Comparison of ENCODE assay signal across 9 cellular contexts in the genomic region with DNA sequence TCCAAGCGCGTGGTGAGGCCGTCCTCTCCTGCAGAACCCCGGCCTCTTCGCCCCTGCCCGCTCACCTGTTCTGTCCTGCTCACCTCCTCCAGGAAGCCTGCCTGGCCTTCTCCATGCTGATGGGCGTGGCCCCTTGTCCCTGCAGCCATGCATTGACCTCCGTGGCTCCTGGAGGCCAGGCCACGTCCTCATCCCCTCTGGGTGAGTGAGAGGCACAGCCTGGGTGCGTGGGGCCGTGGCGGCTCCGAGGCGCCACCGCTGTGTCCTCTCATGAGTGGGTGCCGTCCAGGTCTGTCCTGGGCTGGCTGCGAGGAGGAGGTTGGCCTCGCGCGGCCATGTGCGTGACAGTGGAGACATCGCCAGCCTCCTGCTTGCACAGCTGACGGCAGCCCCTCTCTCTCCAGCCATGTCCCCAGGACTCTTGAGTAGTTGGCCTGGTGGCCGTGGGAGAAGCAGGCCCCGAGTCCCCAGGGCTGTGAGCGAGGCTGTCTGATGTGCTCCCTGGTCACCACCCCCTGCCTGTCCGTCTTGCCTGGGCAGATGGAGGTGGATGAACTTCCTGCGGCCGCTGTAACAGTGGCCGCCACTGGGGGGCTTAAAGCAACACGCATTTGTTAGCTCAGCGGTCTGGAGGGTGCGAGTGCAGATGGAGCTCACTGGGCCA. TPM values are rescaled to one million over a fixed set of nuclear protein-coding genes. Genes with fewer than 3 reads are reported as not detected.
A peak's percentile ranks its signal among the peaks of the same experiment; 100 is the strongest.
DNase-seq lines count a peak whose midpoint lies in the region; ATAC-seq, FAIRE-seq and TF ChIP-seq lines count a peak whose summit lies in the region.
"Had no signal": no experiment of that assay in that cellular context is flagged by ENCODE, and none has a peak within 500 bp of the region (broad histone marks: within the 10 kb centered on the region; RNA-seq: fewer than 3 reads in every experiment).

No MANE protein-coding gene starts in this region.

- peaks cover 9% of the 10 kb centered on the region for H3K27me3 Mint-ChIP-seq in nephron progenitor cell (ENCODE audit: low read depth, poor library complexity)
- H3K27me3 Mint-ChIP-seq in activated naive CD4-positive, alpha-beta T cell treated with anti-CD3 and anti-CD28 coated beads, Interleukin-2, amount 10 ng/mL, durations not matched to agents 7 days and 5 days, result peaks cover 3% of the 10 kb centered on the region
- H3K27me3 Mint-ChIP-seq: stimulated activated naive CD8-positive, alpha-beta T cell treated with anti-CD3 and anti-CD28 coated beads, Interleukin-15, Interleukin-2, amounts not matched to agents 100 ng/mL and 50 ng/mL, for 24 hours had no signal

- no peak overlapping the region for H3K27ac Mint-ChIP-seq in nephron progenitor cell
- no peak overlapping the region for H3K27ac Mint-ChIP-seq in activated naive CD4-positive, alpha-beta T cell treated with anti-CD3 and anti-CD28 coated beads, Interleukin-2, amount 10 ng/mL, durations not matched to agents 7 days and 5 days
- H3K27ac Mint-ChIP-seq: stimulated activated naive CD8-positive, alpha-beta T cell treated with anti-CD3 and anti-CD28 coated beads, Interleukin-15, Interleukin-2, amounts not matched to agents 100 ng/mL and 50 ng/mL, for 24 hours had no signal

- no peak for ATAC-seq in GM21576 (IDR thresholded peaks at IDR 0.05; ENCODE audit: unreplicated experiment)

- CTCF ChIA-PET in activated naive CD4-positive, alpha-beta T cell treated with anti-CD3 and anti-CD28 coated beads, Interleukin-2, amount 10 ng/mL, durations not matched to agents 7 days and 5 days (lab: Charles Lee), result interaction anchor here (0.8 to 1.8 kb wide), 2 partner anchors 32 to 66 kb away, joined by 3 to 6 read pairs; no protein-coding TSS in a partner anchor

- FAIRE-seq in GM12891 (lab: Jason Lieb, UNC), result no peak

- H3K4me1 Mint-ChIP-seq in nephron progenitor cell, result peaks cover 41% of the 10 kb centered on the region
- H3K4me1 Mint-ChIP-seq in activated naive CD4-positive, alpha-beta T cell treated with anti-CD3 and anti-CD28 coated beads, Interleukin-2, amount 10 ng/mL, durations not matched to agents 7 days and 5 days, result no peaks in the 10 kb centered on the region

- no peaks in the 10 kb centered on the region for H3K9me3 Mint-ChIP-seq in nephron progenitor cell
- H3K9me3 Mint-ChIP-seq in activated naive CD4-positive, alpha-beta T cell treated with anti-CD3 and anti-CD28 coated beads, Interleukin-2, amount 10 ng/mL, durations not matched to agents 7 days and 5 days, result no peaks in the 10 kb centered on the region
- H3K9me3 Mint-ChIP-seq: stimulated activated naive CD8-positive, alpha-beta T cell treated with anti-CD3 and anti-CD28 coated beads, Interleukin-15, Interleukin-2, amounts not matched to agents 100 ng/mL and 50 ng/mL, for 24 hours had no signal

- TF ChIP-seq POLR2A in GM12891 (IDR thresholded peaks at IDR 0.05; ENCODE audit: low read depth, low read length), result no peak

- peak; percentile 49 for DNase-seq in Daoy (ENCODE audit: low read depth)
- DNase-seq in Kasumi-1 (lab: John Stamatoyannopoulos, UW), result peak; percentile 12 to 24
- peak; percentile 63 for DNase-seq in dermis blood vessel endothelial cell
- DNase-seq in nephron progenitor cell, result peak; percentile 68
- no peak for DNase-seq in GM12891 (ENCODE audit: insufficient read length, low spot score)
- no peak for DNase-seq in GDM1 (lab: John Stamatoyannopoulos, UW)
- no peak for DNase-seq in activated naive CD4-positive, alpha-beta T cell treated with anti-CD3 and anti-CD28 coated beads, Interleukin-2, amount 10 ng/mL, durations not matched to agents 7 days and 5 days

- no peak overlapping the region for H3K4me3 Mint-ChIP-seq in nephron progenitor cell
- no peak overlapping the region for H3K4me3 Mint-ChIP-seq in activated naive CD4-positive, alpha-beta T cell treated with anti-CD3 and anti-CD28 coated beads, Interleukin-2, amount 10 ng/mL, durations not matched to agents 7 days and 5 days
- H3K4me3 Mint-ChIP-seq: stimulated activated naive CD8-positive, alpha-beta T cell treated with anti-CD3 and anti-CD28 coated beads, Interleukin-15, Interleukin-2, amounts not matched to agents 100 ng/mL and 50 ng/mL, for 24 hours had no signal

- no peaks in the 10 kb centered on the region for H3K36me3 Mint-ChIP-seq in nephron progenitor cell (ENCODE audit: low read depth)
- H3K36me3 Mint-ChIP-seq in activated naive CD4-positive, alpha-beta T cell treated with anti-CD3 and anti-CD28 coated beads, Interleukin-2, amount 10 ng/mL, durations not matched to agents 7 days and 5 days, result no peaks in the 10 kb centered on the region

- peak; percentile 56 for TF ChIP-seq CTCF in nephron progenitor cell (IDR thresholded peaks at IDR 0.05)

TF ChIP-seq in GM12891, 5 proteins besides CTCF, POLR2A, EP300 and RAD21:
- no peak for TF ChIP-seq POLR2AphosphoS5 (IDR thresholded peaks at IDR 0.05; ENCODE audit: low read depth, low read length)

RNA-seq across cellular contexts. Expression of a gene that starts 58.1 kb away (rescaled TPM):
- total RNA-seq in Daoy (2014; rRNA removed; shearing (Covaris generic)), result 14.3 and 18.1 TPM in 2 replicates
- 20.6 and 22.8 TPM in 2 replicates for total RNA-seq in dermis blood vessel endothelial cell
- polyA plus RNA-seq in GM12891 (2012; ENCODE audit: low read depth, missing spikeins), result 0.82 TPM

Comparison
In these comparisons a context has a peak if more than half of its experiments do, and no peak if none do; other contexts are left out.
1. DNase-seq: peak in Daoy (single experiment), Kasumi-1 (2 of 2), dermis blood vessel endothelial cell (single experiment) and nephron progenitor cell (single experiment); none in GM12891 (single experiment), GDM1 (single experiment) and activated naive CD4-positive, alpha-beta T cell treated with anti-CD3 and anti-CD28 coated beads, Interleukin-2, amount 10 ng/mL, durations not matched to agents 7 days and 5 days (single experiment).